Comparison of ENCODE assay signal across 8 cellular contexts in genomic region chr16:47492428-47493357, GRCh38. TPM values are rescaled to one million over a fixed set of nuclear protein-coding genes. Genes with fewer than 3 reads are reported as not detected.
A peak's percentile ranks its signal among the peaks of the same experiment; 100 is the strongest.
DNase-seq lines count a peak whose midpoint lies in the region; ATAC-seq and TF ChIP-seq lines count a peak whose summit lies in the region.

No MANE protein-coding gene starts in this region.

- peaks cover 3% of the 10 kb centered on the region for H3K9me3 Mint-ChIP-seq in activated T-helper 17 cell treated with anti-CD3 and anti-CD28 coated beads, Interleukin-2, amount 50 U/mL, for 72 hours
- H3K9me3 Mint-ChIP-seq in activated CD4-positive, alpha-beta memory T cell treated with anti-CD3 and anti-CD28 coated beads, Interleukin-2, amount 10 ng/mL, durations not matched to agents 7 days and 5 days = peaks cover 20% of the 10 kb centered on the region

- peak; percentile 15 for DNase-seq in GM04504 (ENCODE audit: low read depth)
- peak; percentile 18 for DNase-seq in left kidney (ENCODE audit: low read depth, low spot score)
- peak; percentile 23 for DNase-seq in thoracic aorta (ENCODE audit: low spot score)
- DNase-seq in activated CD4-positive, alpha-beta memory T cell treated with anti-CD3 and anti-CD28 coated beads, Interleukin-2, amount 10 ng/mL, durations not matched to agents 7 days and 5 days = no peak
- DNase-seq in GOT3 (lab: John Stamatoyannopoulos, UW) = no peak

- ATAC-seq in GM19455 (IDR thresholded peaks at IDR 0.05; ENCODE audit: unreplicated experiment) = peak; percentile 65
- peak; percentile 72 for ATAC-seq in HG03520 (IDR thresholded peaks at IDR 0.05; ENCODE audit: unreplicated experiment)
- ATAC-seq in activated T-helper 17 cell treated with anti-CD3 and anti-CD28 coated beads, Interleukin-2, amount 50 U/mL, for 72 hours (replicated peaks) = no peak
- peak; percentile 66 for ATAC-seq in thoracic aorta (ENCODE audit: insufficient number of reproducible peaks, low FRiP score, low read depth)

- CTCF ChIA-PET in activated CD4-positive, alpha-beta memory T cell treated with anti-CD3 and anti-CD28 coated beads, Interleukin-2, amount 10 ng/mL, durations not matched to agents 7 days and 5 days (lab: Charles Lee) = no interaction called here

- peak overlapping the region; percentile 56 for H3K4me3 ChIP-seq in thoracic aorta

- H3K36me3 ChIP-seq in thoracic aorta = no peaks in the 10 kb centered on the region

- H3K4me1 Mint-ChIP-seq in activated T-helper 17 cell treated with anti-CD3 and anti-CD28 coated beads, Interleukin-2, amount 50 U/mL, for 72 hours = peaks cover 9% of the 10 kb centered on the region
- H3K4me1 Mint-ChIP-seq in activated CD4-positive, alpha-beta memory T cell treated with anti-CD3 and anti-CD28 coated beads, Interleukin-2, amount 10 ng/mL, durations not matched to agents 7 days and 5 days = peaks cover 3% of the 10 kb centered on the region

- peaks cover 5% of the 10 kb centered on the region for H3K9me3 ChIP-seq in thoracic aorta

- peak overlapping the region; percentile 77 for H3K27ac Mint-ChIP-seq in activated T-helper 17 cell treated with anti-CD3 and anti-CD28 coated beads, Interleukin-2, amount 50 U/mL, for 72 hours
- H3K27ac Mint-ChIP-seq in activated CD4-positive, alpha-beta memory T cell treated with anti-CD3 and anti-CD28 coated beads, Interleukin-2, amount 10 ng/mL, durations not matched to agents 7 days and 5 days = no peak overlapping the region

- H3K27me3 Mint-ChIP-seq in activated T-helper 17 cell treated with anti-CD3 and anti-CD28 coated beads, Interleukin-2, amount 50 U/mL, for 72 hours = no peaks in the 10 kb centered on the region
- no peaks in the 10 kb centered on the region for H3K27me3 Mint-ChIP-seq in activated CD4-positive, alpha-beta memory T cell treated with anti-CD3 and anti-CD28 coated beads, Interleukin-2, amount 10 ng/mL, durations not matched to agents 7 days and 5 days

- H3K27me3 ChIP-seq in thoracic aorta (replicated peaks; ENCODE audit: insufficient read depth) = no peaks in the 10 kb centered on the region

- POLR2A ChIA-PET in activated CD4-positive, alpha-beta memory T cell treated with anti-CD3 and anti-CD28 coated beads, Interleukin-2, amount 10 ng/mL, durations not matched to agents 7 days and 5 days (lab: Charles Lee) = no interaction called here

- peaks cover 15% of the 10 kb centered on the region for H3K36me3 Mint-ChIP-seq in activated T-helper 17 cell treated with anti-CD3 and anti-CD28 coated beads, Interleukin-2, amount 50 U/mL, for 72 hours (ENCODE audit: low read depth)
- H3K36me3 Mint-ChIP-seq in activated CD4-positive, alpha-beta memory T cell treated with anti-CD3 and anti-CD28 coated beads, Interleukin-2, amount 10 ng/mL, durations not matched to agents 7 days and 5 days (ENCODE audit: low read depth) = peaks cover 29% of the 10 kb centered on the region

- H3K27ac ChIP-seq in thoracic aorta = peak overlapping the region; percentile 46 to 68

- no peak overlapping the region for H3K4me3 Mint-ChIP-seq in activated T-helper 17 cell treated with anti-CD3 and anti-CD28 coated beads, Interleukin-2, amount 50 U/mL, for 72 hours
- H3K4me3 Mint-ChIP-seq in activated CD4-positive, alpha-beta memory T cell treated with anti-CD3 and anti-CD28 coated beads, Interleukin-2, amount 10 ng/mL, durations not matched to agents 7 days and 5 days = no peak overlapping the region

- H3K4me1 ChIP-seq in thoracic aorta (ENCODE audit: control insufficient read depth in 1 of 2, low read depth in 2 of 2) = peaks cover 12 to 23% of the 10 kb centered on the region in 2 donors

- no peak for TF ChIP-seq CTCF in thoracic aorta (IDR thresholded peaks at IDR 0.05)

RNA-seq across cellular contexts. Expression of gene PHKB, which starts 31.6 kb away (rescaled TPM):
- 10 to 100 TPM; 22.4 to 32.2 TPM for total RNA-seq in activated T-helper 17 cell treated with anti-CD3 and anti-CD28 coated beads, Interleukin-2, amount 50 U/mL, for 72 hours
- total RNA-seq in thoracic aorta = 10 to 100 TPM; 75.7 to 93.8 TPM
- 10 to 100 TPM; 33.2 to 36.3 TPM for total RNA-seq in activated CD4-positive, alpha-beta memory T cell treated with anti-CD3 and anti-CD28 coated beads, Interleukin-2, amount 10 ng/mL, durations not matched to agents 7 days and 5 days

RNA-seq across cellular contexts. Expression of gene ITFG1, which starts 31.8 kb away (rescaled TPM):
- 10 to 100 TPM in 1 of 2 donors, 1 to 10 TPM in 1; 8.4 to 15.3 TPM for total RNA-seq in activated T-helper 17 cell treated with anti-CD3 and anti-CD28 coated beads, Interleukin-2, amount 50 U/mL, for 72 hours
- total RNA-seq in thoracic aorta = 10 to 100 TPM; 47.7 to 68.6 TPM
- 10 to 100 TPM; 27.9 to 28.8 TPM for total RNA-seq in activated CD4-positive, alpha-beta memory T cell treated with anti-CD3 and anti-CD28 coated beads, Interleukin-2, amount 10 ng/mL, durations not matched to agents 7 days and 5 days

Comparison
In these comparisons a context has a peak if more than half of its experiments do, and no peak if none do; other contexts are left out.
1. DNase-seq: peak in GM04504 (single experiment), left kidney (single experiment) and thoracic aorta (single experiment); none in activated CD4-positive, alpha-beta memory T cell treated with anti-CD3 and anti-CD28 coated beads, Interleukin-2, amount 10 ng/mL, durations not matched to agents 7 days and 5 days (single experiment) and GOT3 (single experiment).